Comparison of ENCODE assay signal across 8 cellular contexts in the genomic region with DNA sequence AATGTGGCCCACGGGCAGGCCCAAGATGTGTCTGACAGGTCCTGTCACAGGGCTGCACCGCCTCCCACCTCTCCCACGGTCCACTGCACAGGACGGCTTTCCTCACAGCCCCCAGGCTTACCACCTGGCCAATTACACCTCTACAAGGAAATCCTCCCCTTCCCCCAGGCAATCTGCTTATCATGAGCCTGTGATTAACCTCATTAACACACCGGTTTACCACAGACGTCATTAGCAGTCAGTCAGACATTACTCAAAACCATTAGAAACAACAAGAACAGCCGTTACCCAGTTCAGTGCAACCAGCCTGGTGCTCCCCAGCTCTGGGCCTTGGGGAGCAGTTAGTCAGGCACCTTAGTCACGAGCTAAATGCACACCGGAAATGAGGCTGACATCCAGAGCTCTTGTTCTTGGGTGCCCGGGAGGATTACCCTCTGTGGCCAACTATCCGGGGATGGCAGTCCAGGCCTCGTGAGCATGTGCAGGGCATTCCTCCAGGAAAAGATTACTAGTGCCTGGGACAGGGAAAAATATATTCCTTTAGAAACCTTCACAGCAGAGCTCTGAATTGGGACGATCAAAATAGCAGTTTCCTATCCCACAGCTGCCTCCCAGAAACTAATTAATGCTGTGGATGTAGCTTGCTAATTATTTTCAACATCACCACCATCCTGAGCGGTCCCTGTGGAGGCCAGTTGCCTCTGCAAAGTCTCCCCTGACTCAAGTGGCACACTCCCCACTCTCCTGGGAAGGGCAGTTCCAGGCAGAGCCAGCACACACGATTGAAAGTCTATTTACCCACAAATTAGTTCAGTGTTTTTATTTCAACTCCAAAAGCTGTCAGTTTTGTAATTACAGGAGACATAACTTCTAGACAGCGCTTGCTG. TPM values are rescaled to one million over a fixed set of nuclear protein-coding genes. Genes with fewer than 3 reads are reported as not detected.
DNase-seq lines count a peak whose midpoint lies in the region; ATAC-seq, FAIRE-seq and TF ChIP-seq lines count a peak whose summit lies in the region.

No MANE protein-coding gene starts in this region.

- 59% methylated on average over 16 of the region's 16 CpGs for WGBS in hepatocyte (ENCODE audit: low lambda C conversion rate, missing lambda C conversion rate)

- H3K9me3 ChIP-seq in BE2C (no peaks in the 10 kb centered on the region), keratinocyte (ENCODE audit: control insufficient read depth, low read depth, low read length) (no peaks in the 10 kb centered on the region), hepatocyte (ENCODE audit: low read depth) (no peaks in the 10 kb centered on the region)

- peak; percentile 91 for FAIRE-seq in keratinocyte (lab: Jason Lieb, UNC)

- ATAC-seq in HG03103 (IDR thresholded peaks at IDR 0.05; ENCODE audit: low read depth, unreplicated experiment) (peak; percentile 64), GM21576 (IDR thresholded peaks at IDR 0.05; ENCODE audit: unreplicated experiment) (no peak)

- peak overlapping the region; percentile 65 for H3K27ac ChIP-seq in keratinocyte (ENCODE audit: control insufficient read depth, insufficient read depth, low read length)
- H3K27ac ChIP-seq in hepatocyte: no peak overlapping the region

- no peak for TF ChIP-seq CTCF in BE2C (IDR thresholded peaks at IDR 0.05; ENCODE audit: low read depth, low read length)
- no peak for TF ChIP-seq CTCF in keratinocyte (optimal IDR thresholded peaks at IDR 0.05 in 1 of 3, IDR thresholded peaks at IDR 0.05 in 1 of 3, conservative IDR thresholded peaks at IDR 0.05 in 1 of 3; ENCODE audit: extremely low read depth in 1 of 3, insufficient read depth in 2 of 3, low read length in 3 of 3)
- no peak for TF ChIP-seq CTCF in hepatocyte (IDR thresholded peaks at IDR 0.05; ENCODE audit: poor library complexity)

- H3K4me1 ChIP-seq in BE2C: peaks cover 12% of the 10 kb centered on the region
- H3K4me1 ChIP-seq in keratinocyte (ENCODE audit: control insufficient read depth, extremely low read depth, insufficient read depth, low read length): peaks cover 21% of the 10 kb centered on the region
- no peaks in the 10 kb centered on the region for H3K4me1 ChIP-seq in hepatocyte (ENCODE audit: insufficient read depth)

- no peaks in the 10 kb centered on the region for H3K9me1 ChIP-seq in keratinocyte (ENCODE audit: control insufficient read depth, extremely low read depth, insufficient read depth, low read length)

- peak overlapping the region; percentile 49 for H3K9ac ChIP-seq in keratinocyte (ENCODE audit: control insufficient read depth, extremely low read depth, insufficient read depth, low read length)

- H3K4me3 ChIP-seq in BE2C (ENCODE audit: low read depth, low read length) (no peak overlapping the region), keratinocyte (ENCODE audit: control insufficient read depth in 2 of 3, extremely low read depth in 1 of 3, insufficient read depth in 2 of 3, low read depth in 1 of 3, low read length in 3 of 3) (no peak overlapping the region), hepatocyte (no peak overlapping the region)

- no peaks in the 10 kb centered on the region for H4K20me1 ChIP-seq in keratinocyte (ENCODE audit: control insufficient read depth, extremely low read depth, insufficient read depth, low read length)
- no peaks in the 10 kb centered on the region for H4K20me1 ChIP-seq in hepatocyte (ENCODE audit: insufficient read depth, poor library complexity, severe bottlenecking)

- H3K79me2 ChIP-seq in keratinocyte (ENCODE audit: control insufficient read depth, insufficient read depth, low read length) (no peaks in the 10 kb centered on the region), hepatocyte (no peaks in the 10 kb centered on the region)

- DNase-seq in BE2C (peak; percentile 49), SK-N-DZ (ENCODE audit: low spot score) (peak; percentile 16), keratinocyte (ENCODE audit: low read depth, low spot score) (peak; percentile 90), NCI-H2029 (lab: John Stamatoyannopoulos, UW) (no peak), hepatocyte (ENCODE audit: low spot score) (no peak)
- no peak for DNase-seq in stimulated activated CD4-positive, alpha-beta T cell treated with anti-CD3 and anti-CD28 coated beads, Interleukin-2, amount 100 ng/mL, for 24 hours

- dilution Hi-C loops in keratinocyte (cut with MboI; ENCODE audit: extremely low pct_ligation_motif_present, low sequenced_read_pairs): no loop called here

- H3K9me2 ChIP-seq in hepatocyte (replicated peaks; ENCODE audit: insufficient read depth): no peaks in the 10 kb centered on the region

- H3K27me3 ChIP-seq in BE2C (no peaks in the 10 kb centered on the region), keratinocyte (ENCODE audit: control insufficient read depth, extremely low read depth, insufficient read depth, low read length) (no peaks in the 10 kb centered on the region), hepatocyte (no peaks in the 10 kb centered on the region)

- H3K36me3 ChIP-seq in BE2C (no peaks in the 10 kb centered on the region), keratinocyte (ENCODE audit: control insufficient read depth in 2 of 2, extremely low read depth in 1 of 2, insufficient read depth in 2 of 2, low read length in 2 of 2) (peaks cover 5 to 6% of the 10 kb centered on the region in 2 experiments), hepatocyte (replicated peaks; ENCODE audit: insufficient read depth, low read depth) (no peaks in the 10 kb centered on the region)

- H3K4me2 ChIP-seq in keratinocyte (ENCODE audit: control insufficient read depth, extremely low read depth, insufficient read depth, low read depth, low read length): peak overlapping the region; percentile 23
- no peak overlapping the region for H3K4me2 ChIP-seq in hepatocyte

- H2AFZ ChIP-seq in keratinocyte (ENCODE audit: control insufficient read depth, low read length) (no peak overlapping the region), hepatocyte (no peak overlapping the region)

RNA-seq across cellular contexts. Expression of a gene that starts 38.1 kb away (rescaled TPM):
- 0.29 TPM for polyA plus RNA-seq in BE2C (2012; ENCODE audit: insufficient read depth, insufficient read length, low read depth)
- polyA plus RNA-seq in SK-N-DZ (2014; cell fraction: cytosol; rRNA removed): 2.5 and 2.9 TPM in 2 replicates
- polyA plus RNA-seq in SK-N-DZ (2014; cell fraction: nucleus; rRNA removed): 2.7 and 4.4 TPM in 2 replicates
- polyA plus RNA-seq in keratinocyte: 5.9 to 10.9 TPM (median 9.8 TPM) in 3 replicates
- polyA plus RNA-seq in keratinocyte (2011; ENCODE audit: low read depth): 2.6 TPM
- polyA plus RNA-seq in keratinocyte (2011; cell fraction: cytosol; rRNA removed): 10.5 and 14.0 TPM in 2 replicates
- polyA plus RNA-seq in keratinocyte (2011; cell fraction: nucleus; rRNA removed): 9.5 and 10.5 TPM in 2 replicates
- 2.2 and 9.5 TPM in 2 replicates for polyA plus RNA-seq in keratinocyte (2012; ENCODE audit: low replicate concordance)
- 4.2 to 14.5 TPM (median 5.5 TPM) in 3 replicates for polyA minus RNA-seq in keratinocyte
- 3.1 TPM for polyA minus RNA-seq in keratinocyte (2011; cell fraction: cytosol; rRNA and poly(A)+ RNA removed)
- 16.5 and 29.0 TPM in 2 replicates for polyA minus RNA-seq in keratinocyte (2011; cell fraction: nucleus; rRNA and poly(A)+ RNA removed)
- 6.2 and 12.4 TPM in 2 replicates for total RNA-seq in hepatocyte
- polyA plus RNA-seq in hepatocyte: 12.1 and 15.6 TPM in 2 replicates

Comparison
In these comparisons a context has a peak if more than half of its experiments do, and no peak if none do; other contexts are left out.
1. DNase-seq: peak in BE2C (single experiment), SK-N-DZ (single experiment) and keratinocyte (single experiment); none in NCI-H2029 (single experiment), hepatocyte (single experiment) and stimulated activated CD4-positive, alpha-beta T cell treated with anti-CD3 and anti-CD28 coated beads, Interleukin-2, amount 100 ng/mL, for 24 hours (0 of 2).